22 cellular contexts compared by ENCODE assay signal in genomic region chr18:8595445-8595844, GRCh38. TPM values are rescaled to one million over a fixed set of nuclear protein-coding genes. Genes with fewer than 3 reads are reported as not detected.
DNase-seq lines count a peak whose midpoint lies in the region; ATAC-seq, FAIRE-seq and TF ChIP-seq lines count a peak whose summit lies in the region.
"Had no signal": no experiment of that assay in that cellular context is flagged by ENCODE, and none has a peak within 500 bp of the region (broad histone marks: within the 10 kb centered on the region; RNA-seq: fewer than 3 reads in every experiment).

No MANE protein-coding gene starts in this region.

- H3K36me3 ChIP-seq in HepG2 (replicated peaks in 1 of 2; ENCODE audit: control insufficient read depth in 1 of 2, insufficient read depth in 2 of 2, low read length in 2 of 2), result no peaks in the 10 kb centered on the region
- no peaks in the 10 kb centered on the region for H3K36me3 ChIP-seq in right lobe of liver
- H3K36me3 ChIP-seq in MM.1S (replicated peaks; ENCODE audit: insufficient read depth, low read length), result no peaks in the 10 kb centered on the region
- H3K36me3 ChIP-seq: BE2C, BLaER1 had no signal

- TF ChIP-seq POLR2A in HepG2 (IDR thresholded peaks at IDR 0.05; ENCODE audit: insufficient read depth in 1 of 2, low read depth in 2 of 2, low read length in 2 of 2) (no peak), right lobe of liver (IDR thresholded peaks at IDR 0.05) (no peak)

- H2AFZ ChIP-seq in HepG2 (ENCODE audit: low read length), result no peak overlapping the region
- 0 out of 2 replicates have a peak overlapping the region, but pooled peaks have one; percentile 10 for H2AFZ ChIP-seq in MM.1S (ENCODE audit: low read length)

- TF ChIP-seq RAD21 in HepG2 (CRISPR knock-in tag; IDR thresholded peaks at IDR 0.05), result no peak

- H3K4me1 ChIP-seq in HepG2 (ENCODE audit: insufficient read depth, low read length), result peaks cover 6% of the 10 kb centered on the region
- no peaks in the 10 kb centered on the region for H3K4me1 ChIP-seq in right lobe of liver
- H3K4me1 ChIP-seq in MM.1S (ENCODE audit: low read length), result no peaks in the 10 kb centered on the region
- H3K4me1 ChIP-seq: BE2C had no signal

- intact Hi-C loops in HepG2 (cut with micrococcal nuclease; ENCODE audit: unreplicated experiment) (no loop called here), right lobe of liver (cut with DNase I) (no loop called here)

- H3K9me3 ChIP-seq in HepG2 (ENCODE audit: low read length), result no peaks in the 10 kb centered on the region
- no peaks in the 10 kb centered on the region for H3K9me3 ChIP-seq in right lobe of liver
- no peaks in the 10 kb centered on the region for H3K9me3 ChIP-seq in MM.1S (replicated peaks; ENCODE audit: insufficient read depth, low read length)
- H3K9me3 ChIP-seq: BE2C, Caco-2 had no signal

- no peak for TF ChIP-seq EP300 in HepG2 (IDR thresholded peaks at IDR 0.05; ENCODE audit: low read depth in 2 of 2, low read length in 2 of 2)
- TF ChIP-seq EP300 in HepG2 (CRISPR knock-in tag; IDR thresholded peaks at IDR 0.05; ENCODE audit: borderline replicate concordance), result no peak

- ATAC-seq in HepG2 (no peak), right lobe of liver (no peak)

- H3K27me3 ChIP-seq in HepG2 (ENCODE audit: control insufficient read depth in 1 of 2, insufficient read depth in 2 of 2, low read length in 2 of 2), result peaks cover 0 to 12% of the 10 kb centered on the region in 2 experiments; a peak in 1 of 5 replicates
- H3K27me3 ChIP-seq in right lobe of liver, result no peaks in the 10 kb centered on the region
- no peaks in the 10 kb centered on the region for H3K27me3 ChIP-seq in MM.1S (replicated peaks; ENCODE audit: insufficient read depth, low read length)
- H3K27me3 ChIP-seq: BE2C, BLaER1 had no signal

- no peak for FAIRE-seq in HepG2 (lab: Jason Lieb, UNC)
- FAIRE-seq: A204.1, D721Med, G401.6, GM12891, GM19239 had no signal

- no peak for DNase-seq in HepG2 (ENCODE audit: low spot score)
- no peak for DNase-seq in right lobe of liver
- no peak for DNase-seq in MM.1S
- DNase-seq in COR-L47 (lab: John Stamatoyannopoulos, UW), result no peak
- DNase-seq in hippocampal formation (lab: John Stamatoyannopoulos, UW), result no peak
- DNase-seq: 8988T; ACHN; BE2C; C1 segment of cervical spinal cord; Caco-2; Calu3; CD4-positive, alpha-beta memory T cell; CD4-positive, CD25-positive, alpha-beta regulatory T cell; CD8-positive, alpha-beta memory T cell; DMS79 treated with DMSO at 0.1 percent for 48 hours; GF-D8 had no signal

- BruUV-seq in HepG2 (replicated peaks; lab: Mats Ljungman, UMichigan), result no TSS peak

- H3F3A ChIP-seq in MM.1S (ENCODE audit: insufficient read depth, low read length), result no peaks in the 10 kb centered on the region

- H3K27ac ChIP-seq in HepG2 (ENCODE audit: extremely low read length, insufficient read depth, low read length) (no peak overlapping the region), right lobe of liver (no peak overlapping the region), MM.1S (ENCODE audit: low read length) (no peak overlapping the region)
- H3K27ac ChIP-seq: BLaER1 had no signal

- POLR2A ChIA-PET in HepG2 (lab: Yijun Ruan, JAX), result no interaction called here

- CTCF ChIA-PET in HepG2 (lab: Yijun Ruan, JAX; ENCODE audit: low intra/inter-chr PET ratio, low total read pairs), result no interaction called here

- H4K20me1 ChIP-seq in HepG2 (ENCODE audit: insufficient read depth, low read length) (no peaks in the 10 kb centered on the region), MM.1S (ENCODE audit: insufficient read depth, low read length) (no peaks in the 10 kb centered on the region)
- H4K20me1 ChIP-seq: BLaER1 had no signal

- H3K4me3 ChIP-seq in HepG2 (replicated peaks in 1 of 3; ENCODE audit: insufficient read depth in 1 of 3, low read depth in 2 of 3, low read length in 3 of 3) (no peak overlapping the region), right lobe of liver (no peak overlapping the region), MM.1S (ENCODE audit: low read length) (no peak overlapping the region)
- H3K4me3 ChIP-seq: BLaER1 had no signal

- H3K9ac ChIP-seq in HepG2 (ENCODE audit: insufficient read depth, low read depth, low read length), result no peak overlapping the region
- H3K9ac ChIP-seq in MM.1S (ENCODE audit: low read length), result no peak overlapping the region
- H3K9ac ChIP-seq: BLaER1 had no signal

- H3K9me2 ChIP-seq in MM.1S (replicated peaks; ENCODE audit: insufficient read depth, low read length), result no peaks in the 10 kb centered on the region

- in situ Hi-C loops in HepG2 (cut with HindIII; ENCODE audit: extremely low pct_ligation_motif_present, low pct_unique_long_range_greater_than_20kb), result no loop called here

- H3K4me2 ChIP-seq in HepG2 (ENCODE audit: low read depth, low read length) (no peak overlapping the region), MM.1S (ENCODE audit: low read depth, low read length) (no peak overlapping the region)
- H3K4me2 ChIP-seq: BLaER1 had no signal

- no peaks in the 10 kb centered on the region for H3K79me2 ChIP-seq in HepG2 (ENCODE audit: insufficient read depth, low read length)
- H3K79me2 ChIP-seq in MM.1S (ENCODE audit: low read length), result no peaks in the 10 kb centered on the region

- no peak for TF ChIP-seq CTCF in HepG2 (CRISPR knock-in tag; IDR thresholded peaks at IDR 0.05)
- no peak for TF ChIP-seq CTCF in right lobe of liver (IDR thresholded peaks at IDR 0.05)
- TF ChIP-seq CTCF in MM.1S (IDR thresholded peaks at IDR 0.05; ENCODE audit: low read length), result no peak

- 45% methylated on average over 6 of the region's 6 CpGs for WGBS in HepG2 (ENCODE audit: low lambda C conversion rate)
- WGBS in right lobe of liver (ENCODE audit: insufficient coverage, low coverage, low lambda C conversion rate, missing lambda C conversion rate), result 90% methylated on average over 4 of the region's 6 CpGs

TF ChIP-seq in HepG2, 621 proteins besides CTCF, POLR2A, EP300 and RAD21:
- TF ChIP-seq ZNF562 (CRISPR knock-in tag; IDR thresholded peaks at IDR 0.05; ENCODE audit: borderline replicate concordance) (no peak), RAD51 (IDR thresholded peaks at IDR 0.05; ENCODE audit: borderline replicate concordance) (peak; percentile 38; the same call in 1 of the 2 replicates)

RNA-seq across cellular contexts. Expression of gene RAB12, which starts 13.8 kb away (rescaled TPM):
- total RNA-seq in HepG2 (2016; rRNA removed; fragmentation: Illumina TruSeq; extraction: Trizol) (21.4 and 25.3 TPM in 2 replicates), right lobe of liver (10 to 100 TPM; 16.5 to 26.5 (median 22.6) TPM)
- 10.6 and 11.9 TPM in 2 replicates for total RNA-seq in HepG2 (2016; cell fraction: cytosol; rRNA removed; fragmentation: Illumina TruSeq; extraction: Trizol; ENCODE audit: low read depth)
- total RNA-seq in HepG2 (2016; cell fraction: insoluble cytoplasmic fraction; rRNA removed; fragmentation: Illumina TruSeq; extraction: Trizol), result 20.0 and 24.5 TPM in 2 replicates
- 24.8 and 25.8 TPM in 2 replicates for total RNA-seq in HepG2 (2016; cell fraction: membrane; rRNA removed; fragmentation: Illumina TruSeq; extraction: Trizol)
- total RNA-seq in HepG2 (2016; cell fraction: nucleus; rRNA removed; fragmentation: Illumina TruSeq; extraction: Trizol), result 22.3 and 24.8 TPM in 2 replicates
- polyA plus RNA-seq in HepG2 (2011; rRNA removed), result 9.5 and 10.7 TPM in 2 replicates
- 3.8 and 6.9 TPM in 2 replicates for polyA plus RNA-seq in HepG2 (2011; cell fraction: cytosol; rRNA removed)
- 10.5 and 15.2 TPM in 2 replicates for polyA plus RNA-seq in HepG2 (2011; cell fraction: nucleus; rRNA removed)
- 21.4 and 24.9 TPM in 2 replicates for polyA plus RNA-seq in HepG2 (2012)
- 7.7 and 8.8 TPM in 2 replicates for polyA plus RNA-seq in HepG2 (2016; cell fraction: cytosol; fragmentation: Illumina TruSeq; extraction: Trizol; ENCODE audit: low read depth)
- 27.0 and 29.3 TPM in 2 replicates for polyA plus RNA-seq in HepG2 (2016; cell fraction: insoluble cytoplasmic fraction; fragmentation: Illumina TruSeq; extraction: Trizol; ENCODE audit: low read depth)
- 18.8 and 19.2 TPM in 2 replicates for polyA plus RNA-seq in HepG2 (2016; cell fraction: membrane; fragmentation: Illumina TruSeq; extraction: Trizol; ENCODE audit: low read depth)
- polyA plus RNA-seq in HepG2 (2016; cell fraction: nucleus; fragmentation: Illumina TruSeq; extraction: Trizol; ENCODE audit: insufficient read depth, low read depth), result 49.1 and 55.1 TPM in 2 replicates
- 2.8 and 6.1 TPM in 2 replicates for polyA minus RNA-seq in HepG2 (2011; rRNA and poly(A)+ RNA removed; ENCODE audit: low replicate concordance)
- polyA minus RNA-seq in HepG2 (2011; cell fraction: cytosol; rRNA and poly(A)+ RNA removed), result 11.2 and 14.9 TPM in 2 replicates
- polyA minus RNA-seq in HepG2 (2011; cell fraction: nucleus; rRNA and poly(A)+ RNA removed), result 19.1 and 21.0 TPM in 2 replicates
